17 cellular contexts compared by ENCODE assay signal in the genomic region with DNA sequence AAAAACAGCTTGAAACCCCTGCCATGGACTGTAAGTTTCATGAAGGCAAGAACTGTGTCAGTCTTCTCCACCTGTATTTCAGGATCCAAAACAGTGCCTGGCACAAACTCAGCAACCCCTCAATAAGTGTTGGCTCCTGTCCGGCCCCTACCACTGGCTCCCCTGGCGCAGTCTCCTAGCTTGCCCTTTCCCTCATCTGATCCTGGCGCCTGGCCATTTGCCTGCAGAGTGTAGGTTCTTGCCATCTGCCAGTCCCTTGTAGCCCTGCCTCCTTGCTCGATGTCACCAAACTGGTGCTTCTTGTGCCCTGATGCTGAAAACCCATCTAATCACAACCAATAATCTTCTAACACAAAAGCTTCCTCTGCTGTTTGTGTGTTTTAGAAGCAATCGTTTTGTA.
"Had no signal": no experiment of that assay in that cellular context is flagged by ENCODE, and none has a peak within 500 bp of the region (broad histone marks: within the 10 kb centered on the region; RNA-seq: fewer than 3 reads in every experiment).

No MANE protein-coding gene starts in this region.

- DNase-seq: activated CD4-positive, alpha-beta memory T cell treated with anti-CD3 and anti-CD28 coated beads, Interleukin-2, amount 10 ng/mL, durations not matched to agents 7 days and 5 days; activated CD4-positive, alpha-beta T cell treated with anti-CD3 and anti-CD28 coated beads for 48 hours; activated CD4-positive, CD25-positive, alpha-beta regulatory T cell; activated CD8-positive, alpha-beta memory T cell treated with anti-CD3 and anti-CD28 coated beads, Interleukin-2, amount 10 ng/mL, durations not matched to agents 7 days and 5 days; activated naive CD8-positive, alpha-beta T cell treated with anti-CD3 and anti-CD28 coated beads for 36 hours; amniotic stem cell; nucleus accumbens; stimulated activated CD4-positive, alpha-beta T cell treated with anti-CD3 and anti-CD28 coated beads, Interleukin-12 subunit alpha, Interleukin-12 subunit beta, amount 100 ng/mL, for 4 hours; stimulated activated CD4-positive, alpha-beta T cell treated with anti-CD3 and anti-CD28 coated beads, Interleukin-1b, Interleukin-23, amount 100 ng/mL, for 48 hours; stimulated activated CD8-positive, alpha-beta memory T cell treated with anti-CD3 and anti-CD28 coated beads, Interleukin-4, amount 100 ng/mL, for 48 hours; stimulated activated naive CD4-positive, alpha-beta T cell; upper lobe of right lung had no signal

- H3K27ac ChIP-seq: cardiac muscle cell, dorsolateral prefrontal cortex, hepatocyte, upper lobe of right lung had no signal

- H3K4me1 ChIP-seq: upper lobe of right lung had no signal

- ATAC-seq: activated CD8-positive, alpha-beta memory T cell treated with anti-CD3 and anti-CD28 coated beads, Interleukin-2, amount 10 ng/mL, durations not matched to agents 7 days and 5 days; natural killer cell treated with Interleukin-12 subunit alpha and Interleukin-12 subunit beta and Interleukin-15 and Interleukin-18, amount 100 ng/mL, for 72 hours; upper lobe of right lung had no signal

- H3K9me3 ChIP-seq: upper lobe of right lung had no signal

- H3K4me3 ChIP-seq: cardiac muscle cell, dorsolateral prefrontal cortex, hepatocyte, lung, upper lobe of right lung had no signal

- H3K27me3 ChIP-seq: hepatocyte had no signal

- H3K36me3 ChIP-seq: cardiac muscle cell, upper lobe of right lung had no signal
